In the genomic region with DNA sequence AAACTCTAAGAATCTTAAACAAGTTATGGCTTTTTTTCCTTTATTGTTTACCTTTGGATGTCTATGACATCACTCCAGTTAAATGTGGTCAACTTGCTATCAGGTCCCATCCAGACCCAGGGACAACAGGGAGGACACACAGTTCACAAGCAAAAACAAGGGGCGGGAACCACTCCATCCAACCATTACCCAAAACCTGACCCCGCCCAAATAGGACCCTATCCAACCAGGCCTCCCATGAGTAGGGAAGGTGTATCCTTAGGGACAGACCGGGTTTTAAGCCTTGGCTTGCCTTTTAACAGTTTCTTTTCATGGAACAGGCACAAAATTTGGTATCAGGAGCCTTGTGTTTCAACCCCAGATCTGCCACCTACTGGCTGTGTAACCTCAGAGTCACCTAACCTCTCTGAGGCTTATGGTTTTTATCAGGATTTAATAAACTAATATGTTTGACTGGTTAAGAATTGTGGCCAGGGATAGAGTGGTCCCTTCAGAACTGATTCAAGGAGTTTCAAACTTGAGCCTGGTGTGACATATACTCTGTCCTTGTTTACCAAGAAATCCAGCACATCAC, we compare ENCODE assay signal across 16 cellular contexts.
DNase-seq lines count a peak whose midpoint lies in the region; ATAC-seq, FAIRE-seq and TF ChIP-seq lines count a peak whose summit lies in the region.
"Had no signal": no experiment of that assay in that cellular context is flagged by ENCODE, and none has a peak within 500 bp of the region (broad histone marks: within the 10 kb centered on the region; RNA-seq: fewer than 3 reads in every experiment).

No MANE protein-coding gene starts in this region.

- ATAC-seq in DND-41 (ENCODE audit: insufficient read depth, low read depth) (no peak), left lobe of liver (peak; percentile 84), HG02981 (IDR thresholded peaks at IDR 0.05; ENCODE audit: unreplicated experiment) (no peak), left lung (no peak), HG03460 (IDR thresholded peaks at IDR 0.05; ENCODE audit: unreplicated experiment) (no peak)

- H3K4me1 ChIP-seq in DND-41 (ENCODE audit: insufficient read depth, low read length) (no peaks in the 10 kb centered on the region), KMS-11 (ENCODE audit: low read depth, poor library complexity, severe bottlenecking) (no peaks in the 10 kb centered on the region), left lung (no peaks in the 10 kb centered on the region)
- H3K4me1 ChIP-seq: parathyroid adenoma, spleen had no signal

- H3K27me3 ChIP-seq in DND-41 (ENCODE audit: insufficient read depth, low read length, poor library complexity) (no peaks in the 10 kb centered on the region), KMS-11 (ENCODE audit: insufficient read depth, low read depth) (no peaks in the 10 kb centered on the region), bronchial epithelial cell (ENCODE audit: control insufficient read depth, insufficient read depth, low read length) (no peaks in the 10 kb centered on the region), left lung (no peaks in the 10 kb centered on the region)

- peak; percentile 24 for TF ChIP-seq CTCF in DND-41 (IDR thresholded peaks at IDR 0.05; ENCODE audit: borderline replicate concordance, extremely low read depth, low read length, poor library complexity, severe bottlenecking)
- 0 out of 2 replicates have a peak, but pooled peaks have one; percentile 18 for TF ChIP-seq CTCF in KMS-11 (conservative IDR thresholded peaks at IDR 0.05; ENCODE audit: low read depth, low read length)
- TF ChIP-seq CTCF in bronchial epithelial cell (IDR thresholded peaks at IDR 0.05; ENCODE audit: insufficient read depth, low read length, severe bottlenecking), result peak; percentile 19
- TF ChIP-seq CTCF in left lung (IDR thresholded peaks at IDR 0.05), result no peak

- no peak for FAIRE-seq in bronchial epithelial cell (lab: Jason Lieb, UNC)

- no peak overlapping the region for H3K4me2 ChIP-seq in DND-41 (ENCODE audit: insufficient read depth, low read length)
- no peak overlapping the region for H3K4me2 ChIP-seq in KMS-11

- no peak overlapping the region for H3K27ac ChIP-seq in DND-41 (ENCODE audit: low read length)
- H3K27ac ChIP-seq in KMS-11, result no peak overlapping the region
- no peak overlapping the region for H3K27ac ChIP-seq in left lung
- H3K27ac ChIP-seq: parathyroid adenoma, spleen had no signal

- no peaks in the 10 kb centered on the region for H3K79me2 ChIP-seq in DND-41 (ENCODE audit: insufficient read depth, low read length)
- H3K79me2 ChIP-seq in KMS-11 (ENCODE audit: insufficient read depth, low read depth), result no peaks in the 10 kb centered on the region
- H3K79me2 ChIP-seq: parathyroid adenoma had no signal

- intact Hi-C loops in left lung (cut with DNase I), result no loop called here

- no peaks in the 10 kb centered on the region for H3K9me3 ChIP-seq in DND-41 (ENCODE audit: insufficient read depth, low read length, severe bottlenecking)
- H3K9me3 ChIP-seq in left lung, result peaks cover 0 to 4% of the 10 kb centered on the region in 2 donors

- DNase-seq in DND-41 (no peak), bronchial epithelial cell (ENCODE audit: low read depth) (no peak), left lobe of liver (ENCODE audit: low spot score) (peak; percentile 59), G401 (ENCODE audit: low spot score) (no peak), left lung (no peak)
- DNase-seq: activated naive CD4-positive, alpha-beta T cell treated with anti-CD3 and anti-CD28 coated beads, Interleukin-2, amount 50 U/mL, for 16 hours; CD4-positive, CD25-positive, alpha-beta regulatory T cell; DMS79 treated with DMSO at 0.1 percent for 48 hours; islet precursor cell; NCI-H446 treated with DMSO at 0.1 percent for 48 hours; spleen; T-helper 1 cell had no signal

- H3K36me3 ChIP-seq in DND-41 (ENCODE audit: insufficient read depth, low read length), result no peaks in the 10 kb centered on the region
- H3K36me3 ChIP-seq in KMS-11 (ENCODE audit: insufficient read depth), result no peaks in the 10 kb centered on the region
- H3K36me3 ChIP-seq in bronchial epithelial cell (ENCODE audit: control insufficient read depth, insufficient read depth, low read length), result no peaks in the 10 kb centered on the region
- no peaks in the 10 kb centered on the region for H3K36me3 ChIP-seq in left lung
- H3K36me3 ChIP-seq: spleen had no signal

- H4K20me1 ChIP-seq in DND-41 (ENCODE audit: insufficient read depth, low read length), result no peaks in the 10 kb centered on the region
- no peaks in the 10 kb centered on the region for H4K20me1 ChIP-seq in KMS-11 (ENCODE audit: insufficient read depth)

- in situ Hi-C loops in G401 (cut with HindIII; ENCODE audit: low sequenced_read_pairs), result no loop called here

- H2AFZ ChIP-seq in DND-41 (ENCODE audit: low read depth, low read length), result no peak overlapping the region
- no peak overlapping the region for H2AFZ ChIP-seq in KMS-11 (ENCODE audit: low read depth)
- H2AFZ ChIP-seq: parathyroid adenoma had no signal

- H3K4me3 ChIP-seq in DND-41 (ENCODE audit: low read depth in 1 of 2, low read length in 2 of 2) (no peak overlapping the region), KMS-11 (IDR thresholded peaks at IDR 0.05; ENCODE audit: insufficient read depth, low read depth, low read length) (no peak overlapping the region), bronchial epithelial cell (ENCODE audit: low read depth, low read length) (no peak overlapping the region), left lung (no peak overlapping the region)
- H3K4me3 ChIP-seq: spleen had no signal

- H3K9ac ChIP-seq in DND-41 (ENCODE audit: low read depth, low read length) (no peak overlapping the region), KMS-11 (no peak overlapping the region)
- H3K9ac ChIP-seq: parathyroid adenoma had no signal

Comparison
In these comparisons a context has a peak if more than half of its experiments do, and no peak if none do; other contexts are left out.
1. CTCF ChIP-seq: peak in DND-41 (single experiment), KMS-11 (single experiment) and bronchial epithelial cell (single experiment); none in left lung (0 of 2).